Comparison of ENCODE assay signal across 11 cellular contexts in the genomic region with DNA sequence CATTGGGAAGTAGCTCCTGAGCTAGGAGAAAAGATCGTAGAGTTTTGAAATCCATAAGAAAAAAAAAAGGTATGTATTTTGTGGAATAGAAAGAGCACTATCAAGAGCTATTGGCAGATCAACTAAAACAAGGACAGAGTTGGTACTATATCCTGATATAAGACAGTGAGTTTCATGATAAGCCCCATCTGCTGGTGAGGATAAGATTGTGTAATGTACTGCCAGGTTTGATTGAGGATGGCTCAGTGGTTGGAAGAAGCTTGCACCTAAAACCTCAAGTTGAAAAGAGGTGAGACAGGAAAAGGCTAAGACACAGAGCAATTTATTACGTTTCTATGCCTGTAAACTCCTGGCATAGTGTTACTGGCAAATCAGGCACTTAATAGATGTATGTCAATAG.
DNase-seq lines count a peak whose midpoint lies in the region; ATAC-seq and TF ChIP-seq lines count a peak whose summit lies in the region.
"Had no signal": no experiment of that assay in that cellular context is flagged by ENCODE, and none has a peak within 500 bp of the region (broad histone marks: within the 10 kb centered on the region; RNA-seq: fewer than 3 reads in every experiment).

No MANE protein-coding gene starts in this region.

- H2AFZ ChIP-seq in SK-N-SH (ENCODE audit: low read depth): no peak overlapping the region
- H2AFZ ChIP-seq: parathyroid adenoma had no signal

- H3K4me2 ChIP-seq in SK-N-SH: no peak overlapping the region

- TF ChIP-seq RAD21 in SK-N-SH (IDR thresholded peaks at IDR 0.05; ENCODE audit: low read length): no peak

- H3K36me3 ChIP-seq in SK-N-SH (replicated peaks in 1 of 2; ENCODE audit: control insufficient read depth in 1 of 2, insufficient read depth in 2 of 2, low read length in 1 of 2): no peaks in the 10 kb centered on the region

- 0% methylated on average over 2 of the region's 2 CpGs for WGBS in SK-N-SH (ENCODE audit: low lambda C conversion rate)

- ATAC-seq in activated T-cell treated with anti-CD3 and anti-CD28 coated beads, Interleukin-2, amount 50 U/mL, for 4 hours: no peak
- no peak for ATAC-seq in HG03520 (IDR thresholded peaks at IDR 0.05; ENCODE audit: unreplicated experiment)

- TF ChIP-seq EP300 in SK-N-SH (IDR thresholded peaks at IDR 0.05; ENCODE audit: borderline replicate concordance in 1 of 2, low read depth in 1 of 2, low read length in 1 of 2): no peak

- no peaks in the 10 kb centered on the region for H3K9me2 ChIP-seq in SK-N-SH

- H3K4me1 Mint-ChIP-seq in glutamatergic neuron (ENCODE audit: low read depth, unreplicated experiment): peaks cover 13% of the 10 kb centered on the region
- no peaks in the 10 kb centered on the region for H3K4me1 Mint-ChIP-seq in Calu3 (ENCODE audit: low read depth, unreplicated experiment)
- H3K4me1 Mint-ChIP-seq in activated T-cell treated with anti-CD3 and anti-CD28 coated beads, Interleukin-2, amount 50 U/mL, for 4 hours (ENCODE audit: low read depth): peaks cover 3% of the 10 kb centered on the region

- no peaks in the 10 kb centered on the region for H3K4me1 ChIP-seq in SK-N-SH (ENCODE audit: control insufficient read depth in 1 of 2, insufficient read depth in 2 of 2, low read depth in 1 of 2, low read length in 1 of 2)
- H3K4me1 ChIP-seq: parathyroid adenoma had no signal

- no peaks in the 10 kb centered on the region for H3F3A ChIP-seq in SK-N-SH (replicated peaks; ENCODE audit: insufficient read depth)

- H3K27ac ChIP-seq in C4-2B: no peak overlapping the region
- H3K27ac ChIP-seq in SK-N-SH (ENCODE audit: low read depth in 2 of 2, low read length in 1 of 2): no peak overlapping the region
- H3K27ac ChIP-seq: parathyroid adenoma had no signal

- BruUV-seq in Calu3 (replicated peaks; lab: Mats Ljungman, UMichigan): no TSS peak

- no peaks in the 10 kb centered on the region for H4K20me1 ChIP-seq in SK-N-SH (ENCODE audit: insufficient read depth)

- H3K36me3 Mint-ChIP-seq in glutamatergic neuron (ENCODE audit: unreplicated experiment) (peaks cover 5% of the 10 kb centered on the region), Calu3 (ENCODE audit: insufficient read depth, unreplicated experiment) (no peaks in the 10 kb centered on the region)
- H3K36me3 Mint-ChIP-seq in activated T-cell treated with anti-CD3 and anti-CD28 coated beads, Interleukin-2, amount 50 U/mL, for 4 hours (ENCODE audit: insufficient read depth): no peaks in the 10 kb centered on the region

- no peaks in the 10 kb centered on the region for H3K27me3 Mint-ChIP-seq in glutamatergic neuron (ENCODE audit: unreplicated experiment)
- H3K27me3 Mint-ChIP-seq in Calu3 (ENCODE audit: unreplicated experiment): no peaks in the 10 kb centered on the region
- no peaks in the 10 kb centered on the region for H3K27me3 Mint-ChIP-seq in activated T-cell treated with anti-CD3 and anti-CD28 coated beads, Interleukin-2, amount 50 U/mL, for 4 hours (ENCODE audit: low read depth)

- CTCF ChIA-PET in SK-N-SH (lab: Yijun Ruan, JAX) (interaction anchor here (0.7 to 1.1 kb wide), 3 partner anchors 17 to 26 kb away, joined by 3 to 6 read pairs (median 3); no protein-coding TSS in a partner anchor), Calu3 (lab: Charles Lee) (no interaction called here)

- no peak overlapping the region for H3K4me3 ChIP-seq in SK-N-SH (ENCODE audit: low read depth in 2 of 2, low read length in 1 of 2)

- H3K9me3 ChIP-seq in SK-N-SH: no peaks in the 10 kb centered on the region

- H3K27ac Mint-ChIP-seq in glutamatergic neuron (ENCODE audit: unreplicated experiment): peak overlapping the region; percentile 6
- H3K27ac Mint-ChIP-seq in Calu3 (ENCODE audit: unreplicated experiment): no peak overlapping the region

- H3K4me3 Mint-ChIP-seq in glutamatergic neuron (ENCODE audit: unreplicated experiment): no peak overlapping the region
- no peak overlapping the region for H3K4me3 Mint-ChIP-seq in Calu3 (ENCODE audit: low read depth, unreplicated experiment)
- H3K4me3 Mint-ChIP-seq in activated T-cell treated with anti-CD3 and anti-CD28 coated beads, Interleukin-2, amount 50 U/mL, for 4 hours: no peak overlapping the region

- peak; percentile 63 for TF ChIP-seq CTCF in C4-2B (conservative IDR thresholded peaks at IDR 0.05)
- TF ChIP-seq CTCF in SK-N-SH (IDR thresholded peaks at IDR 0.05): peak; percentile 39
- no peak for TF ChIP-seq CTCF in glutamatergic neuron (IDR thresholded peaks at IDR 0.05; ENCODE audit: partially characterized antibody, unreplicated experiment)
- no peak for TF ChIP-seq CTCF in Calu3 (IDR thresholded peaks at IDR 0.05; ENCODE audit: unreplicated experiment)

- H3K9me3 Mint-ChIP-seq in glutamatergic neuron (ENCODE audit: unreplicated experiment) (peaks cover 3% of the 10 kb centered on the region), Calu3 (ENCODE audit: low read depth, unreplicated experiment) (peaks cover 4% of the 10 kb centered on the region)
- no peaks in the 10 kb centered on the region for H3K9me3 Mint-ChIP-seq in activated T-cell treated with anti-CD3 and anti-CD28 coated beads, Interleukin-2, amount 50 U/mL, for 4 hours

- DNase-seq in Kasumi-1 (lab: John Stamatoyannopoulos, UW) (peak; percentile 54 to 60), SK-N-SH (no peak), glutamatergic neuron (no peak), Calu3 (no peak)
- no peak for DNase-seq in activated T-cell treated with anti-CD3 and anti-CD28 coated beads, Interleukin-2, amount 50 U/mL, for 4 hours
- no peak for DNase-seq in activated CD8-positive, alpha-beta memory T cell treated with anti-CD3 and anti-CD28 coated beads, Interleukin-2, amount 50 U/mL, for 48 hours
- DNase-seq: cerebellar nuclear complex, NCI-H774 had no signal

- intact Hi-C loops in Calu3 (cut with micrococcal nuclease; ENCODE audit: unreplicated experiment): no loop called here

- H3K9ac ChIP-seq in SK-N-SH: no peak overlapping the region
- H3K9ac ChIP-seq: parathyroid adenoma had no signal

- POLR2A ChIA-PET in SK-N-SH (lab: Yijun Ruan, JAX): no interaction called here

- H3K27me3 ChIP-seq in SK-N-SH (ENCODE audit: insufficient read depth): peaks cover 5% of the 10 kb centered on the region; the same call in 1 of the 2 replicates

- H3K79me2 ChIP-seq in SK-N-SH (ENCODE audit: insufficient read depth): no peaks in the 10 kb centered on the region
- H3K79me2 ChIP-seq: parathyroid adenoma had no signal

TF ChIP-seq in SK-N-SH, 30 proteins besides CTCF, POLR2A, EP300 and RAD21:
- TF ChIP-seq EZH2phosphoT487 (IDR thresholded peaks at IDR 0.05; ENCODE audit: borderline replicate concordance, low read depth) (no peak), MEF2A (IDR thresholded peaks at IDR 0.05; ENCODE audit: borderline replicate concordance, low read depth) (no peak), TEAD4 (IDR thresholded peaks at IDR 0.05; ENCODE audit: borderline replicate concordance, insufficient read depth) (no peak), GATA2 (CRISPR knock-in tag; IDR thresholded peaks at IDR 0.05) (no peak), ELF1 (IDR thresholded peaks at IDR 0.05) (no peak), POLR2AphosphoS5 (IDR thresholded peaks at IDR 0.05; ENCODE audit: low read depth, low read length) (no peak), CHD2 (IDR thresholded peaks at IDR 0.05; ENCODE audit: low read length, partially characterized antibody) (no peak), FOXJ3 (CRISPR knock-in tag; IDR thresholded peaks at IDR 0.05) (no peak), TCF12 (IDR thresholded peaks at IDR 0.05) (no peak)
- TF ChIP-seq, protein P1, sequence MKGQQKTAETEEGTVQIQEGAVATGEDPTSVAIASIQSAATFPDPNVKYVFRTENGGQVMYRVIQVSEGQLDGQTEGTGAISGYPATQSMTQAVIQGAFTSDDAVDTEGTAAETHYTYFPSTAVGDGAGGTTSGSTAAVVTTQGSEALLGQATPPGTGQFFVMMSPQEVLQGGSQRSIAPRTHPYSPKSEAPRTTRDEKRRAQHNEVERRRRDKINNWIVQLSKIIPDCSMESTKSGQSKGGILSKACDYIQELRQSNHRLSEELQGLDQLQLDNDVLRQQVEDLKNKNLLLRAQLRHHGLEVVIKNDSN (IDR thresholded peaks at IDR 0.05; ENCODE audit: borderline replicate concordance, low read depth): no peak

Comparison
In these comparisons a context has a peak if more than half of its experiments do, and no peak if none do; other contexts are left out.
1. CTCF ChIP-seq: peak in C4-2B (single experiment) and SK-N-SH (single experiment); none in glutamatergic neuron (single experiment) and Calu3 (single experiment).
2. DNase-seq: peak in Kasumi-1 (2 of 2); none in SK-N-SH (single experiment), glutamatergic neuron (single experiment), Calu3 (single experiment), activated T-cell treated with anti-CD3 and anti-CD28 coated beads, Interleukin-2, amount 50 U/mL, for 4 hours (single experiment) and activated CD8-positive, alpha-beta memory T cell treated with anti-CD3 and anti-CD28 coated beads, Interleukin-2, amount 50 U/mL, for 48 hours (single experiment).